9 cellular contexts compared by ENCODE assay signal in the genomic region with DNA sequence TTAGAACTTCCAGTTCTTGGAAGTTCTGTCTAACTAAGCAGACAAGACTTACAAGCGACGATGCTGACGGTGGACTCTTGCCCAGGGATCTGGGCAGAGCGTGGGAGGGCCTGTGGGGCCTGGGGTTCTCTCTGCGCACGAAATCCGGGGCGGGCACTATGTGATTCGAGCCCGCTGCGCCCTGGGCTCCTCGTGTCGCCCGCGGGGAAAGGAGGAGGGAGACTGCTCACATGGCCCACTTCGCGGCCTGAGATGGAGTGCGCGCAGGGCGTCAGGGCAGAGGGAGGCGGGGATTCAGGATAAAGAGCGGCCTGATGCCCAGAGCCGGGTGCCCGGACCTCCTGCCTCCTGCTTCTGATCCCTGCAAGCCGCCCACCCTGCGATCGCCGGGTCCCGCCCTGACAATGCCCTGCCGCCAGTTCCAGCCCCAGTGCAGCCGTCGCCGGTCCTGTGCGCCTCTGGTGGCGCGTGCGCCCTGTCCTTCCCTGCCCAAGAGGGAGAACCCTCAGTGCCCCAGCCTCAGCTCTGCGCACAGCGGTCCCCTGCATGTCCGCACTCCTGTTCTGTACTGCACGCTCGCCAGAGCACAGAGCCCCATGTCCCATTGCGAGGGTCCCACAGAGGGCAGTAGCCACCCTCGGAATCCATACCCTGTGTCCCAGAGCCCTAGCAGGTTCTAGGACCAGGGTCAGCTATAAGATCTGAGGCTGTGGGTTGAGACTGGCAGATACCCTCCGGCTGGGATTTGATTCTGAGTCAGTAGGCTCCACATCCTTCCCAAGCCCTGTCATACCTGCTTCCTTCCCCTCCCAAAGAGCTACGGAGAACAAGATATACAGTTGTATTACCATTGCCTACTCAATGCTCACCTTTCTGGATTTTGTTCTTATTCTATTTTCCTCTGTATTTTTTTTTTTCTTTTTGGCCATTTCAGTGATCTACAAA.
DNase-seq lines count a peak whose midpoint lies in the region; ATAC-seq, FAIRE-seq and TF ChIP-seq lines count a peak whose summit lies in the region.
"Had no signal": no experiment of that assay in that cellular context is flagged by ENCODE, and none has a peak within 500 bp of the region (broad histone marks: within the 10 kb centered on the region; RNA-seq: fewer than 3 reads in every experiment).

No MANE protein-coding gene starts in this region.

- intact Hi-C loops in activated CD4-positive, alpha-beta T cell treated with anti-CD3 and anti-CD28 coated beads, Interleukin-2, amount 10 ng/mL, durations not matched to agents 24 days and 14 days (cut with micrococcal nuclease) = no loop called here

- H3K4me3 Mint-ChIP-seq in activated CD4-positive, alpha-beta T cell treated with anti-CD3 and anti-CD28 coated beads, Interleukin-2, amount 10 ng/mL, durations not matched to agents 24 days and 14 days = no peak overlapping the region
- peak overlapping the region; percentile 83 for H3K4me3 Mint-ChIP-seq in activated naive CD4-positive, alpha-beta T cell treated with anti-CD3 and anti-CD28 coated beads, Interleukin-2, amount 50 U/mL, for 24 hours
- no peak overlapping the region for H3K4me3 Mint-ChIP-seq in mesothelial cell of epicardium
- H3K4me3 Mint-ChIP-seq: naive B cell had no signal

- no peak for ATAC-seq in HG02938 (IDR thresholded peaks at IDR 0.05; ENCODE audit: unreplicated experiment)

- peak overlapping the region; percentile 38 for H3K4me3 ChIP-seq in iPS-11a (ENCODE audit: low read depth, low read length)

- peaks cover 53% of the 10 kb centered on the region for H3K27me3 Mint-ChIP-seq in activated CD4-positive, alpha-beta T cell treated with anti-CD3 and anti-CD28 coated beads, Interleukin-2, amount 10 ng/mL, durations not matched to agents 24 days and 14 days
- H3K27me3 Mint-ChIP-seq in activated naive CD4-positive, alpha-beta T cell treated with anti-CD3 and anti-CD28 coated beads, Interleukin-2, amount 50 U/mL, for 24 hours = peaks cover 27% of the 10 kb centered on the region
- H3K27me3 Mint-ChIP-seq in mesothelial cell of epicardium (ENCODE audit: low read depth) = no peaks in the 10 kb centered on the region

- no peak overlapping the region for H3K27ac Mint-ChIP-seq in activated CD4-positive, alpha-beta T cell treated with anti-CD3 and anti-CD28 coated beads, Interleukin-2, amount 10 ng/mL, durations not matched to agents 24 days and 14 days
- H3K27ac Mint-ChIP-seq in activated naive CD4-positive, alpha-beta T cell treated with anti-CD3 and anti-CD28 coated beads, Interleukin-2, amount 50 U/mL, for 24 hours = no peak overlapping the region
- no peak overlapping the region for H3K27ac Mint-ChIP-seq in mesothelial cell of epicardium

- no peak for TF ChIP-seq CTCF in mesothelial cell of epicardium (IDR thresholded peaks at IDR 0.05; ENCODE audit: unreplicated experiment)

- peaks cover 4% of the 10 kb centered on the region for H3K4me1 Mint-ChIP-seq in activated CD4-positive, alpha-beta T cell treated with anti-CD3 and anti-CD28 coated beads, Interleukin-2, amount 10 ng/mL, durations not matched to agents 24 days and 14 days
- H3K4me1 Mint-ChIP-seq in activated naive CD4-positive, alpha-beta T cell treated with anti-CD3 and anti-CD28 coated beads, Interleukin-2, amount 50 U/mL, for 24 hours = peaks cover 15% of the 10 kb centered on the region
- peaks cover 47% of the 10 kb centered on the region for H3K4me1 Mint-ChIP-seq in mesothelial cell of epicardium

- peak; percentile 3 to 7 for DNase-seq in activated CD4-positive, alpha-beta T cell treated with anti-CD3 and anti-CD28 coated beads for 4 hours
- DNase-seq in activated CD4-positive, alpha-beta T cell treated with anti-CD3 and anti-CD28 coated beads, Interleukin-2, amount 10 ng/mL, durations not matched to agents 24 days and 14 days = no peak
- peak in 2 of 3 donors; percentile 2 to 8 for DNase-seq in stimulated activated CD4-positive, alpha-beta T cell treated with anti-CD3 and anti-CD28 coated beads, Interleukin-12 subunit alpha, Interleukin-12 subunit beta, amount 100 ng/mL, for 48 hours (ENCODE audit: low read depth in 2 of 3, low spot score in 1 of 3)
- no peak for DNase-seq in HTR-8/SVneo (ENCODE audit: insufficient read length, low spot score)
- no peak for DNase-seq in mesothelial cell of epicardium (ENCODE audit: low spot score in 2 of 2, unreplicated experiment in 2 of 2)
- DNase-seq: naive B cell had no signal

- no peak for FAIRE-seq in HTR-8/SVneo (lab: Jason Lieb, UNC)

- H3K9me3 Mint-ChIP-seq in activated CD4-positive, alpha-beta T cell treated with anti-CD3 and anti-CD28 coated beads, Interleukin-2, amount 10 ng/mL, durations not matched to agents 24 days and 14 days = no peaks in the 10 kb centered on the region
- H3K9me3 Mint-ChIP-seq in activated naive CD4-positive, alpha-beta T cell treated with anti-CD3 and anti-CD28 coated beads, Interleukin-2, amount 50 U/mL, for 24 hours = no peaks in the 10 kb centered on the region
- peaks cover 9% of the 10 kb centered on the region for H3K9me3 Mint-ChIP-seq in mesothelial cell of epicardium
- H3K9me3 Mint-ChIP-seq: naive B cell had no signal

- H3K36me3 Mint-ChIP-seq in activated CD4-positive, alpha-beta T cell treated with anti-CD3 and anti-CD28 coated beads, Interleukin-2, amount 10 ng/mL, durations not matched to agents 24 days and 14 days (ENCODE audit: low read depth) = no peaks in the 10 kb centered on the region
- H3K36me3 Mint-ChIP-seq in activated naive CD4-positive, alpha-beta T cell treated with anti-CD3 and anti-CD28 coated beads, Interleukin-2, amount 50 U/mL, for 24 hours = no peaks in the 10 kb centered on the region
- no peaks in the 10 kb centered on the region for H3K36me3 Mint-ChIP-seq in mesothelial cell of epicardium
- H3K36me3 Mint-ChIP-seq: naive B cell had no signal

Comparison
In these comparisons a context has a peak if more than half of its experiments do, and no peak if none do; other contexts are left out.
1. DNase-seq: peak in activated CD4-positive, alpha-beta T cell treated with anti-CD3 and anti-CD28 coated beads for 4 hours (2 of 2) and stimulated activated CD4-positive, alpha-beta T cell treated with anti-CD3 and anti-CD28 coated beads, Interleukin-12 subunit alpha, Interleukin-12 subunit beta, amount 100 ng/mL, for 48 hours (2 of 3); none in activated CD4-positive, alpha-beta T cell treated with anti-CD3 and anti-CD28 coated beads, Interleukin-2, amount 10 ng/mL, durations not matched to agents 24 days and 14 days (single experiment), HTR-8/SVneo (single experiment) and mesothelial cell of epicardium (0 of 2).